Comparison of ENCODE assay signal across 16 cellular contexts in the genomic region with DNA sequence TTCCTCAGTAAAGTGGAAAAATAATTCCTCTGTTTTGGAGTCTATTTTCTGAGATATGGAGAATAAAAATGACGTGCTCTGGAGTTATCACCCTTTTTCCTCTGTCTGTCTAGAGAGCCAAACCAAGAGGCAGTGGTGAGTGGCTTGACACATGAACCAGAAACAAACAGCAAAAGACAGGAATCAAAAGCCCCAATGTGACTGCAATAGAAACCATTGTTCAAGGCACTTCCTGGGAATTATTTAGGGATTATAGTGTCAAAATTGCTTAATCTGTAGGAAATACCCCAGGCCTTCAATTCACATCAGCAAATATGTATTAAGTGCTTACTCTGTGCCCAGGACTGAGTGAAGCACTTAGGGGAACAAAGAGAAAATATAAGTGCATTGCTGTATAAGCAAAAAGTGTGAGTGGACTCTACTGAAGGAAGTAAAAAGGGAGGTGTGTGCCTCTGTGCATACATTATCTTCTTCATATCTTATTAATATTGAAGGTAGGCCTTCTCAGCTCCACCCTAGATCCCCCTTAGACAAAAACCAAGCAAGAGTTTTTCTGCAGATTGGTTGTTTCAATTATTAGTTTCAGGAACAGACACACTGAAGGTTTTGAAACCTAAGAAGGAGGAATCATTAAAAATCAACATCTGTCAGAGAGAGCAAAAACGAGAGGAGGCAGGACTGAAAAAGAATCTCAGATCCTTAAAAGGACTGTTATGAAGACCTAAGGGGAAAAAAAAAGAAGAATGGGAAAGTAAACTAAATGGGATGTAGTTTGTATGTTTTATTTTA.
DNase-seq lines count a peak whose midpoint lies in the region; ATAC-seq and TF ChIP-seq lines count a peak whose summit lies in the region.
"Had no signal": no experiment of that assay in that cellular context is flagged by ENCODE, and none has a peak within 500 bp of the region (broad histone marks: within the 10 kb centered on the region; RNA-seq: fewer than 3 reads in every experiment).

No MANE protein-coding gene starts in this region.

- H3K27ac Mint-ChIP-seq in mesothelial cell of epicardium, result peak overlapping the region; percentile 48
- H3K27ac Mint-ChIP-seq: activated CD4-positive, alpha-beta memory T cell treated with anti-CD3 and anti-CD28 coated beads for 36 hours; T-helper 2 cell treated with Interferon-gamma antibody and Interleukin-4, amounts not matched to agents 5 μg/mL and 100 μg/mL, for 36 hours had no signal

- H3K27me3 Mint-ChIP-seq in mesothelial cell of epicardium (ENCODE audit: low read depth), result no peaks in the 10 kb centered on the region
- H3K27me3 Mint-ChIP-seq: activated CD4-positive, alpha-beta memory T cell treated with anti-CD3 and anti-CD28 coated beads for 36 hours had no signal

- no peaks in the 10 kb centered on the region for H3K36me3 ChIP-seq in H7 (replicated peaks; ENCODE audit: control insufficient read depth, insufficient read depth, low read length)
- H3K36me3 ChIP-seq: HAP-1 had no signal

- no peak overlapping the region for H3K4me3 ChIP-seq in GM12865 (ENCODE audit: low read depth, low read length)
- H3K4me3 ChIP-seq in H7 (ENCODE audit: insufficient read depth, low read depth, low read length), result no peak overlapping the region
- H3K4me3 ChIP-seq: HAP-1 had no signal

- TF ChIP-seq CTCF in GM12865 (IDR thresholded peaks at IDR 0.05; ENCODE audit: insufficient read depth, low read depth, low read length, missing control alignments) (no peak), mesothelial cell of epicardium (IDR thresholded peaks at IDR 0.05; ENCODE audit: unreplicated experiment) (no peak)

- no peak for TF ChIP-seq POLR2A in GM18505 (IDR thresholded peaks at IDR 0.05; ENCODE audit: borderline replicate concordance, extremely low read depth, insufficient read depth, insufficient read length)

- no peaks in the 10 kb centered on the region for H3K36me3 Mint-ChIP-seq in mesothelial cell of epicardium
- H3K36me3 Mint-ChIP-seq: activated CD4-positive, alpha-beta memory T cell treated with anti-CD3 and anti-CD28 coated beads for 36 hours had no signal

- H3K4me3 Mint-ChIP-seq in mesothelial cell of epicardium, result no peak overlapping the region
- H3K4me3 Mint-ChIP-seq: activated CD4-positive, alpha-beta memory T cell treated with anti-CD3 and anti-CD28 coated beads for 36 hours; T-helper 2 cell treated with Interferon-gamma antibody and Interleukin-4, amounts not matched to agents 5 μg/mL and 100 μg/mL, for 36 hours had no signal

- DNase-seq in GM12865 (ENCODE audit: low read depth), result peak; percentile 29
- DNase-seq in SK-MEL-5 (ENCODE audit: low read depth, low spot score), result peak; percentile 53
- DNase-seq in mesothelial cell of epicardium (ENCODE audit: low spot score in 2 of 2, unreplicated experiment in 2 of 2), result no peak
- DNase-seq in germinal center (ENCODE audit: low spot score), result no peak
- DNase-seq in H7, result no peak
- DNase-seq in activated gamma-delta T cell (lab: John Stamatoyannopoulos, UW), result no peak
- DNase-seq: activated CD4-positive, alpha-beta memory T cell treated with anti-CD3 and anti-CD28 coated beads for 36 hours; activated naive CD4-positive, alpha-beta T cell treated with Interleukin-2 at 50 U/mL for 16 hours; C1 segment of cervical spinal cord; cerebellar nuclear complex; Kasumi-1; nucleus accumbens had no signal

- no peaks in the 10 kb centered on the region for H3K27me3 ChIP-seq in H7 (ENCODE audit: control insufficient read depth, insufficient read depth, low read length)

- in situ Hi-C loops in SK-MEL-5 (cut with HindIII; ENCODE audit: low pct_unique_long_range_greater_than_20kb, low sequenced_read_pairs), result no loop called here

- peaks cover 27% of the 10 kb centered on the region for H3K4me1 Mint-ChIP-seq in mesothelial cell of epicardium

- ATAC-seq in GM21526 (IDR thresholded peaks at IDR 0.05; ENCODE audit: low FRiP score, unreplicated experiment) (peak; percentile 58), GM18505 (IDR thresholded peaks at IDR 0.05; ENCODE audit: unreplicated experiment) (no peak)

- peaks cover 5% of the 10 kb centered on the region for H3K9me3 Mint-ChIP-seq in mesothelial cell of epicardium

Comparison
In these comparisons a context has a peak if more than half of its experiments do, and no peak if none do; other contexts are left out.
1. DNase-seq: peak in GM12865 (single experiment) and SK-MEL-5 (single experiment); none in mesothelial cell of epicardium (0 of 2), germinal center (single experiment), H7 (single experiment) and activated gamma-delta T cell (single experiment).